9 cellular contexts compared by ENCODE assay signal in genomic region chr4:121656269-121656641, GRCh38. TPM values are rescaled to one million over a fixed set of nuclear protein-coding genes. Genes with fewer than 3 reads are reported as not detected.
A peak's percentile ranks its signal among the peaks of the same experiment; 100 is the strongest.
DNase-seq lines count a peak whose midpoint lies in the region; ATAC-seq and TF ChIP-seq lines count a peak whose summit lies in the region.
"Had no signal": no experiment of that assay in that cellular context is flagged by ENCODE, and none has a peak within 500 bp of the region (broad histone marks: within the 10 kb centered on the region; RNA-seq: fewer than 3 reads in every experiment).

No MANE protein-coding gene starts in this region.

- no peak overlapping the region for H3K14ac ChIP-seq in mesenchymal stem cell (ENCODE audit: low read length in 2 of 2)

- ATAC-seq in Right ventricle myocardium superior (ENCODE audit: poor library complexity) (peak; percentile 82), HG03280 (IDR thresholded peaks at IDR 0.05; ENCODE audit: unreplicated experiment) (peak; percentile 49)
- ATAC-seq in stimulated activated effector memory CD8-positive, alpha-beta T cell treated with anti-CD3 and anti-CD28 coated beads, Interleukin-12 subunit alpha, Interleukin-12 subunit beta, amount 100 ng/mL, for 72 hours, result no peak

- H3K18ac ChIP-seq in mesenchymal stem cell (ENCODE audit: low read depth in 1 of 2, low read length in 2 of 2), result no peak overlapping the region

- H2BK5ac ChIP-seq in mesenchymal stem cell (ENCODE audit: low read depth, low read length, poor library complexity, severe bottlenecking), result no peak overlapping the region

- peak; percentile 47 for DNase-seq in Right ventricle myocardium superior
- no peak for DNase-seq in right atrium auricular region (ENCODE audit: low spot score)
- DNase-seq in OCI-M1 (lab: John Stamatoyannopoulos, UW), result peak; percentile 66
- peak; percentile 81 to 87 for DNase-seq in dermis microvascular lymphatic vessel endothelial cell (ENCODE audit: low read depth in 2 of 2)
- peak; percentile 81 for DNase-seq in mesenchymal stem cell
- no peak for DNase-seq in stimulated activated effector memory CD8-positive, alpha-beta T cell treated with anti-CD3 and anti-CD28 coated beads, Interleukin-12 subunit alpha, Interleukin-12 subunit beta, amount 100 ng/mL, for 72 hours (ENCODE audit: low spot score in 2 of 2)
- no peak for DNase-seq in mesenteric fat pad (ENCODE audit: low spot score)

- no peak overlapping the region for H3K9ac ChIP-seq in mesenchymal stem cell (ENCODE audit: low read length)

- H3K36me3 ChIP-seq in right atrium auricular region (no peaks in the 10 kb centered on the region), mesenchymal stem cell (ENCODE audit: control insufficient read depth in 1 of 2, insufficient read depth in 2 of 2, low read depth in 1 of 2, low read length in 2 of 2) (no peaks in the 10 kb centered on the region)

- no peaks in the 10 kb centered on the region for H3K9me3 Mint-ChIP-seq in stimulated activated effector memory CD8-positive, alpha-beta T cell treated with anti-CD3 and anti-CD28 coated beads, Interleukin-12 subunit alpha, Interleukin-12 subunit beta, amount 100 ng/mL, for 72 hours
- H3K9me3 Mint-ChIP-seq: stimulated activated naive CD8-positive, alpha-beta T cell treated with anti-CD3 and anti-CD28 coated beads, Interleukin-15, Interleukin-2, amounts not matched to agents 100 ng/mL and 50 ng/mL, for 24 hours had no signal

- no peak overlapping the region for H3K4me3 Mint-ChIP-seq in stimulated activated effector memory CD8-positive, alpha-beta T cell treated with anti-CD3 and anti-CD28 coated beads, Interleukin-12 subunit alpha, Interleukin-12 subunit beta, amount 100 ng/mL, for 72 hours
- H3K4me3 Mint-ChIP-seq: stimulated activated naive CD8-positive, alpha-beta T cell treated with anti-CD3 and anti-CD28 coated beads, Interleukin-15, Interleukin-2, amounts not matched to agents 100 ng/mL and 50 ng/mL, for 24 hours had no signal

- no peak overlapping the region for H3K4ac ChIP-seq in mesenchymal stem cell (ENCODE audit: low read depth in 1 of 2, low read length in 2 of 2)

- peaks cover 0 to 8% of the 10 kb centered on the region in 2 donors for H3K4me1 ChIP-seq in right atrium auricular region
- H3K4me1 ChIP-seq in mesenchymal stem cell (ENCODE audit: control insufficient read depth, insufficient read depth, low read depth, low read length), result no peaks in the 10 kb centered on the region

- H2AK5ac ChIP-seq in mesenchymal stem cell (ENCODE audit: low read length, severe bottlenecking), result no peak overlapping the region

- H2BK15ac ChIP-seq in mesenchymal stem cell (ENCODE audit: low read depth, poor library complexity, severe bottlenecking), result no peak overlapping the region

- no peak overlapping the region for H2BK12ac ChIP-seq in mesenchymal stem cell (ENCODE audit: low read length in 2 of 2)

- H2BK120ac ChIP-seq in mesenchymal stem cell (ENCODE audit: low read depth, low read length), result no peak overlapping the region

- no peak overlapping the region for H4K8ac ChIP-seq in mesenchymal stem cell (ENCODE audit: low read length)

- intact Hi-C loops in Right ventricle myocardium superior (cut with DNase I), result loop anchor here (5.0 kb wide), 2 partner anchors 194 to 284 kb away; no protein-coding TSS in a partner anchor

- no peaks in the 10 kb centered on the region for H3K79me1 ChIP-seq in mesenchymal stem cell (replicated peaks; ENCODE audit: low read length, poor library complexity, severe bottlenecking)

- H3K4me1 Mint-ChIP-seq in stimulated activated effector memory CD8-positive, alpha-beta T cell treated with anti-CD3 and anti-CD28 coated beads, Interleukin-12 subunit alpha, Interleukin-12 subunit beta, amount 100 ng/mL, for 72 hours, result no peaks in the 10 kb centered on the region

- H3K36me3 Mint-ChIP-seq in stimulated activated effector memory CD8-positive, alpha-beta T cell treated with anti-CD3 and anti-CD28 coated beads, Interleukin-12 subunit alpha, Interleukin-12 subunit beta, amount 100 ng/mL, for 72 hours, result no peaks in the 10 kb centered on the region

- H3K4me2 ChIP-seq in mesenchymal stem cell (ENCODE audit: low read length, poor library complexity, severe bottlenecking), result no peak overlapping the region

- H3K23ac ChIP-seq in mesenchymal stem cell (ENCODE audit: low read length in 2 of 2), result no peak overlapping the region

- H4K91ac ChIP-seq in mesenchymal stem cell (ENCODE audit: low read length), result no peak overlapping the region

- H3K27ac Mint-ChIP-seq in stimulated activated effector memory CD8-positive, alpha-beta T cell treated with anti-CD3 and anti-CD28 coated beads, Interleukin-12 subunit alpha, Interleukin-12 subunit beta, amount 100 ng/mL, for 72 hours, result no peak overlapping the region
- H3K27ac Mint-ChIP-seq: stimulated activated naive CD8-positive, alpha-beta T cell treated with anti-CD3 and anti-CD28 coated beads, Interleukin-15, Interleukin-2, amounts not matched to agents 100 ng/mL and 50 ng/mL, for 24 hours had no signal

- H3K4me3 ChIP-seq in right atrium auricular region (no peak overlapping the region), mesenchymal stem cell (ENCODE audit: insufficient read depth in 1 of 2, low read depth in 1 of 2, low read length in 2 of 2) (no peak overlapping the region)

- WGBS in mesenchymal stem cell, result no CpG with 5 or more reads among the region's 5 CpGs

- H3K27me3 ChIP-seq in right atrium auricular region, result no peaks in the 10 kb centered on the region
- H3K27me3 ChIP-seq in mesenchymal stem cell (ENCODE audit: control insufficient read depth in 1 of 2, insufficient read depth in 1 of 2, low read length in 2 of 2), result no peaks in the 10 kb centered on the region

- TF ChIP-seq CTCF in right atrium auricular region (IDR thresholded peaks at IDR 0.05), result peak in 1 of 2 donors; percentile 48

- no peaks in the 10 kb centered on the region for H3K9me3 ChIP-seq in right atrium auricular region
- no peaks in the 10 kb centered on the region for H3K9me3 ChIP-seq in mesenchymal stem cell (ENCODE audit: control insufficient read depth, low read length)

- H2AFZ ChIP-seq in mesenchymal stem cell (ENCODE audit: low read depth, low read length), result no peak overlapping the region

- H3K27ac ChIP-seq in right atrium auricular region (no peak overlapping the region), mesenchymal stem cell (ENCODE audit: low read length, poor library complexity, severe bottlenecking) (no peak overlapping the region)

RNA-seq across cellular contexts. Expression of gene ANXA5, which starts 40.5 kb away (rescaled TPM):
- total RNA-seq in Right ventricle myocardium superior, result 105 TPM
- 100 to 1,000 TPM; 186 to 197 TPM for total RNA-seq in right atrium auricular region
- total RNA-seq in dermis microvascular lymphatic vessel endothelial cell, result 359 and 389 TPM in 2 replicates
- polyA plus RNA-seq in mesenchymal stem cell (2013, experiment 1 of 2), result 578 TPM
- polyA plus RNA-seq in mesenchymal stem cell (2013, experiment 2 of 2), result 600 TPM
- total RNA-seq in mesenteric fat pad, result 700 TPM

Comparison
In these comparisons a context has a peak if more than half of its experiments do, and no peak if none do; other contexts are left out.
1. DNase-seq: peak in Right ventricle myocardium superior (single experiment), OCI-M1 (single experiment), dermis microvascular lymphatic vessel endothelial cell (2 of 2) and mesenchymal stem cell (single experiment); none in right atrium auricular region (single experiment), stimulated activated effector memory CD8-positive, alpha-beta T cell treated with anti-CD3 and anti-CD28 coated beads, Interleukin-12 subunit alpha, Interleukin-12 subunit beta, amount 100 ng/mL, for 72 hours (0 of 2) and mesenteric fat pad (single experiment).